In the genomic region with DNA sequence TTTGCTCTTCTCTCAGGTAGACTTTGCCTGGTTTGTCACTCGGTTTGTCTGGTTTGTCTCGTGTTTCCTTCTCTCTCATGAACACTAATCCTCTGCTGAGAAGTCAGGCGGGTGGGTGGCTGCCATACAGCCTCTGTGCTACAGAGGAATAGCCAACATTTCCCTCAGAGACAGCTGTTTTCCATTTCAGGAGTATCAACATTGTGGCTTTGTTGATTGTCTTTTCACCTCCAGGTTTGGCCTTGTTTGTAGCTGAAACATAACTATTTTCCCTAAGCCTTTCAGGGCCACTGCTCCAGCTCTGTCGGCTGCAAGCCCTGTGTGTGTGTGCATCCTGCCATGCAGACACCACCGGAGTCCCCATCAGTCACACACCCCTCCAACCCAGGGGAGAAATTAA, we compare ENCODE assay signal across 21 cellular contexts.
DNase-seq lines count a peak whose midpoint lies in the region; ATAC-seq and TF ChIP-seq lines count a peak whose summit lies in the region.
"Had no signal": no experiment of that assay in that cellular context is flagged by ENCODE, and none has a peak within 500 bp of the region (broad histone marks: within the 10 kb centered on the region; RNA-seq: fewer than 3 reads in every experiment).

No MANE protein-coding gene starts in this region.

- H2BK15ac ChIP-seq in mesenchymal stem cell (ENCODE audit: low read depth, poor library complexity, severe bottlenecking): no peak overlapping the region

- peak overlapping the region in 3 of 5 experiments; percentile 5 to 32 (median 22) for H3K27ac Mint-ChIP-seq in brain
- peak overlapping the region; percentile 11 for H3K27ac Mint-ChIP-seq in type B pancreatic cell
- H3K27ac Mint-ChIP-seq: activated CD4-positive, alpha-beta memory T cell treated with anti-CD3 and anti-CD28 coated beads, Interleukin-2, amount 10 ng/mL, durations not matched to agents 7 days and 5 days; activated naive CD8-positive, alpha-beta T cell treated with anti-CD3 and anti-CD28 coated beads for 36 hours had no signal

- peak overlapping the region in 1 of 2 experiments; percentile 24 for H3K4ac ChIP-seq in mesenchymal stem cell (ENCODE audit: low read depth in 1 of 2, low read length in 2 of 2)

- H2BK120ac ChIP-seq in mesenchymal stem cell (ENCODE audit: low read depth, low read length): peak overlapping the region; percentile 58

- H3K27me3 ChIP-seq in cardiac muscle cell (no peaks in the 10 kb centered on the region), mesenchymal stem cell (ENCODE audit: control insufficient read depth in 1 of 2, insufficient read depth in 1 of 2, low read length in 2 of 2) (peaks cover 5 to 19% of the 10 kb centered on the region in 2 experiments)

- no peak overlapping the region for H3K14ac ChIP-seq in mesenchymal stem cell (ENCODE audit: low read length in 2 of 2)

- no peak overlapping the region for H2AK5ac ChIP-seq in mesenchymal stem cell (ENCODE audit: low read length, severe bottlenecking)

- H4K91ac ChIP-seq in mesenchymal stem cell (ENCODE audit: low read length): no peak overlapping the region

- H3K4me3 Mint-ChIP-seq in brain (peak overlapping the region in 1 of 5 experiments; percentile 35), type B pancreatic cell (peak overlapping the region; percentile 7)
- H3K4me3 Mint-ChIP-seq: activated CD4-positive, alpha-beta memory T cell treated with anti-CD3 and anti-CD28 coated beads, Interleukin-2, amount 10 ng/mL, durations not matched to agents 7 days and 5 days; activated naive CD8-positive, alpha-beta T cell treated with anti-CD3 and anti-CD28 coated beads for 36 hours; immature natural killer cell had no signal

- no peak overlapping the region for H2AFZ ChIP-seq in mesenchymal stem cell (ENCODE audit: low read depth, low read length)

- H3K18ac ChIP-seq in mesenchymal stem cell (ENCODE audit: low read depth in 1 of 2, low read length in 2 of 2): peak overlapping the region in 1 of 2 experiments; percentile 59

- peak overlapping the region; percentile 13 for H4K8ac ChIP-seq in mesenchymal stem cell (ENCODE audit: low read length)

- H2BK5ac ChIP-seq in mesenchymal stem cell (ENCODE audit: low read depth, low read length, poor library complexity, severe bottlenecking): no peak overlapping the region

- H3K9ac ChIP-seq in mesenchymal stem cell (ENCODE audit: low read length): no peak overlapping the region

- ATAC-seq in Right ventricle myocardium superior (ENCODE audit: poor library complexity) (no peak), left lobe of liver (no peak)
- ATAC-seq: GM12878 had no signal

- WGBS in mesenchymal stem cell: 39% methylated on average over 4 of the region's 5 CpGs

- H3K9me3 ChIP-seq in cardiac muscle cell (ENCODE audit: low read depth): no peaks in the 10 kb centered on the region
- no peaks in the 10 kb centered on the region for H3K9me3 ChIP-seq in mesenchymal stem cell (ENCODE audit: control insufficient read depth, low read length)
- H3K9me3 ChIP-seq: HAP-1, prostate gland had no signal

- H3K27me3 Mint-ChIP-seq in brain (peaks cover 9% of the 10 kb centered on the region), type B pancreatic cell (peaks cover 3% of the 10 kb centered on the region)
- H3K27me3 Mint-ChIP-seq: activated CD4-positive, alpha-beta memory T cell treated with anti-CD3 and anti-CD28 coated beads, Interleukin-2, amount 10 ng/mL, durations not matched to agents 7 days and 5 days had no signal

- H3K36me3 ChIP-seq in cardiac muscle cell (no peaks in the 10 kb centered on the region), mesenchymal stem cell (ENCODE audit: control insufficient read depth in 1 of 2, insufficient read depth in 2 of 2, low read depth in 1 of 2, low read length in 2 of 2) (no peaks in the 10 kb centered on the region)
- H3K36me3 ChIP-seq: HAP-1, prostate gland had no signal

- no peak overlapping the region for H3K23ac ChIP-seq in mesenchymal stem cell (ENCODE audit: low read length in 2 of 2)

- H3K4me2 ChIP-seq in mesenchymal stem cell (ENCODE audit: low read length, poor library complexity, severe bottlenecking): no peak overlapping the region

- H3K27ac ChIP-seq in cardiac muscle cell: peak overlapping the region; percentile 64
- no peak overlapping the region for H3K27ac ChIP-seq in mesenchymal stem cell (ENCODE audit: low read length, poor library complexity, severe bottlenecking)
- H3K27ac ChIP-seq: epithelial cell of prostate, prostate gland had no signal

- TF ChIP-seq CTCF in cardiac muscle cell (IDR thresholded peaks at IDR 0.05; ENCODE audit: low read depth, low read length) (no peak), brain (conservative IDR thresholded peaks at IDR 0.05) (no peak), type B pancreatic cell (conservative IDR thresholded peaks at IDR 0.05) (no peak)

- peak in 1 of 2 donors; percentile 33 for DNase-seq in cardiac muscle cell (ENCODE audit: low read depth in 1 of 2, low spot score in 1 of 2)
- DNase-seq in Right ventricle myocardium superior: no peak
- peak; percentile 53 for DNase-seq in mesenchymal stem cell
- DNase-seq in type B pancreatic cell (ENCODE audit: extremely low spot score, unreplicated experiment): no peak
- no peak for DNase-seq in left lobe of liver (ENCODE audit: low spot score)
- no peak for DNase-seq in putamen (ENCODE audit: low spot score)
- DNase-seq in NCI-H2196 treated with DMSO at 0.1 percent for 48 hours (lab: John Stamatoyannopoulos, UW; ENCODE audit: unreplicated experiment): no peak
- DNase-seq: activated CD4-positive, alpha-beta memory T cell treated with anti-CD3 and anti-CD28 coated beads, Interleukin-2, amount 10 ng/mL, durations not matched to agents 7 days and 5 days; activated CD4-positive, CD25-positive, alpha-beta regulatory T cell; activated naive CD8-positive, alpha-beta T cell treated with anti-CD3 and anti-CD28 coated beads for 36 hours; Calu3; hippocampal formation; immature natural killer cell; Karpas-422; MV-4-11; NCI-H526 treated with DMSO at 0.1 percent for 48 hours had no signal

- intact Hi-C loops in Right ventricle myocardium superior (cut with DNase I): loop anchor here (10.0 kb wide), 1 partner anchor 115 kb away; no protein-coding TSS in a partner anchor

- H3K4me1 Mint-ChIP-seq in brain (peaks cover 29% of the 10 kb centered on the region), type B pancreatic cell (ENCODE audit: unreplicated experiment) (peaks cover 25% of the 10 kb centered on the region)
- H3K4me1 Mint-ChIP-seq: activated CD4-positive, alpha-beta memory T cell treated with anti-CD3 and anti-CD28 coated beads, Interleukin-2, amount 10 ng/mL, durations not matched to agents 7 days and 5 days; activated naive CD8-positive, alpha-beta T cell treated with anti-CD3 and anti-CD28 coated beads for 36 hours; immature natural killer cell had no signal

- H3K79me1 ChIP-seq in mesenchymal stem cell (replicated peaks; ENCODE audit: low read length, poor library complexity, severe bottlenecking): no peaks in the 10 kb centered on the region

- H3K4me1 ChIP-seq in cardiac muscle cell (ENCODE audit: low read depth) (peaks cover 5% of the 10 kb centered on the region), mesenchymal stem cell (ENCODE audit: control insufficient read depth, insufficient read depth, low read depth, low read length) (peaks cover 2% of the 10 kb centered on the region)
- H3K4me1 ChIP-seq: prostate gland had no signal

- H3K4me3 ChIP-seq in cardiac muscle cell: no peak overlapping the region
- H3K4me3 ChIP-seq in mesenchymal stem cell (ENCODE audit: insufficient read depth in 1 of 2, low read depth in 1 of 2, low read length in 2 of 2): no peak overlapping the region
- H3K4me3 ChIP-seq: GM12878, HAP-1, prostate gland had no signal

- peak overlapping the region; percentile 39 to 54 for H2BK12ac ChIP-seq in mesenchymal stem cell (ENCODE audit: low read length in 2 of 2)

- no peaks in the 10 kb centered on the region for H3K36me3 Mint-ChIP-seq in brain
- no peaks in the 10 kb centered on the region for H3K36me3 Mint-ChIP-seq in type B pancreatic cell
- H3K36me3 Mint-ChIP-seq: activated naive CD8-positive, alpha-beta T cell treated with anti-CD3 and anti-CD28 coated beads for 36 hours; immature natural killer cell had no signal

- peaks cover 0 to 10% (median 0%) of the 10 kb centered on the region in 5 experiments for H3K9me3 Mint-ChIP-seq in brain
- no peaks in the 10 kb centered on the region for H3K9me3 Mint-ChIP-seq in type B pancreatic cell
- H3K9me3 Mint-ChIP-seq: activated CD4-positive, alpha-beta memory T cell treated with anti-CD3 and anti-CD28 coated beads, Interleukin-2, amount 10 ng/mL, durations not matched to agents 7 days and 5 days; activated naive CD8-positive, alpha-beta T cell treated with anti-CD3 and anti-CD28 coated beads for 36 hours had no signal
